In the genomic region with DNA sequence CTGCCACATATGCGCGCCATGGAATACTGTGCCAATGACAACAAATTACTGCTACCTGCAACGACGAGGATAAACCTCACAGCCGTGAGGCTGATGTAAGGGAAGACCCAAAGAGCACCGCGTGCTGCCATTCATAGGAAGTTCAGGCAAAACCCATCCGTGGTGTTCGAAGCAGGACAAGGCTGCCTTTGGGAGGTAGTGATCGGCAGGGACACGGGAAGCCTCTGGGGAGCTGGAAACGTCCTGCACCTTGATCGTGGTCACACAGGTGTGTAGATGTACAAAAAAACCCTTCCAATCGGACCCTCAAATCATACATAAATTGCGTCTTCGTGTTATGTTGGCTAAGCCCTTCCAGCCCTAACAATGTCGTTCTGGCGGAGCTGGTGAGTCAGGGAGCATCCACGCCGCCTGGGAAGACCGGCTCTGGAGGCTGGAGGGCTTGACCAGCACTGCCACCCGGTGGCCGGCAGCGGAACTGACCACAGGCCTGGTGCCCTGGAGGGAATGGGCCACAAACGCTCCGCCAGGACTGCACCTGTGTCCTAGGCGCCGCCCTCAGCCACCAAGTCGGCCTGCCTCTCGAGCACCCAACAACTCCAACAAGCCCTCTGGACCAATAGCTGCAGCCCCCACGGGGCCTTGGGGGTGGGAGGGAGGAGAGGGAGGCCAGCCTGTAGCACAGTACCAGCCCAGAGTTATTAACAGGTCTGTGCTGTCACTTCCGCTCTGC, we compare ENCODE assay signal across 9 cellular contexts. TPM values are rescaled to one million over a fixed set of nuclear protein-coding genes. Genes with fewer than 3 reads are reported as not detected.
DNase-seq lines count a peak whose midpoint lies in the region; ATAC-seq and TF ChIP-seq lines count a peak whose summit lies in the region.
"Had no signal": no experiment of that assay in that cellular context is flagged by ENCODE, and none has a peak within 500 bp of the region (broad histone marks: within the 10 kb centered on the region; RNA-seq: fewer than 3 reads in every experiment).

No MANE protein-coding gene starts in this region.

- DNase-seq in NCI-H187 (lab: John Stamatoyannopoulos, UW) (peak; percentile 61 to 65), NCI-H187 treated with DMSO at 0.1 percent for 48 hours (lab: John Stamatoyannopoulos, UW) (no peak), NCI-H2107 treated with DMSO at 0.1 percent for 48 hours (lab: John Stamatoyannopoulos, UW; ENCODE audit: unreplicated experiment) (peak; percentile 35), WTC11 (ENCODE audit: low spot score) (peak; percentile 97), cerebellar cortex (ENCODE audit: low spot score) (peak; percentile 89), kidney epithelial cell (ENCODE audit: low read depth) (peak; percentile 32)
- DNase-seq in stimulated activated CD4-positive, alpha-beta T cell treated with anti-CD3 and anti-CD28 coated beads, Interleukin-1b, Interleukin-23, amount 100 ng/mL, for 48 hours, result peak; percentile 74

- H3K9me3 Mint-ChIP-seq in WTC11, result no peaks in the 10 kb centered on the region
- H3K9me3 Mint-ChIP-seq: stimulated activated naive CD8-positive, alpha-beta T cell treated with anti-CD3 and anti-CD28 coated beads, Interleukin-15, Interleukin-2, amounts not matched to agents 100 ng/mL and 50 ng/mL, for 24 hours had no signal

- no peaks in the 10 kb centered on the region for H3K36me3 ChIP-seq in kidney epithelial cell (ENCODE audit: control insufficient read depth, insufficient read depth, low read length)

- POLR2A ChIA-PET in WTC11 (lab: Charles Lee), result interaction anchor here (0.6 to 1.0 kb wide), 5 partner anchors 16 to 108 kb away, joined by 3 to 4 read pairs (median 3); no protein-coding TSS in a partner anchor

- ATAC-seq in HG02884 (IDR thresholded peaks at IDR 0.05; ENCODE audit: unreplicated experiment) (peak; percentile 50), WTC11 (peak; percentile 86)

- H3K4me3 ChIP-seq in kidney epithelial cell (ENCODE audit: low read depth, low read length), result no peak overlapping the region

- H3K27ac Mint-ChIP-seq in WTC11, result no peak overlapping the region
- H3K27ac Mint-ChIP-seq: stimulated activated naive CD8-positive, alpha-beta T cell treated with anti-CD3 and anti-CD28 coated beads, Interleukin-15, Interleukin-2, amounts not matched to agents 100 ng/mL and 50 ng/mL, for 24 hours had no signal

- H3K4me3 Mint-ChIP-seq in WTC11, result peak overlapping the region; percentile 55
- H3K4me3 Mint-ChIP-seq: stimulated activated naive CD8-positive, alpha-beta T cell treated with anti-CD3 and anti-CD28 coated beads, Interleukin-15, Interleukin-2, amounts not matched to agents 100 ng/mL and 50 ng/mL, for 24 hours had no signal

- TF ChIP-seq CTCF in WTC11 (IDR thresholded peaks at IDR 0.05) (peak; percentile 93; the same call in 1 of the 2 replicates), kidney epithelial cell (IDR thresholded peaks at IDR 0.05; ENCODE audit: insufficient read depth, low read length, poor library complexity, severe bottlenecking) (peak; percentile 99)

- CTCF ChIA-PET in WTC11 (lab: Charles Lee), result interaction anchor here (0.6 to 7.5 kb wide), 46 partner anchors 9 to 419 kb away, joined by 3 to 127 read pairs (median 6); partner anchors contain the start of genes ITPRIPL1 and NCAPH

- H3K4me1 Mint-ChIP-seq in WTC11, result peaks cover 10% of the 10 kb centered on the region

- peaks cover 33% of the 10 kb centered on the region for H3K27me3 Mint-ChIP-seq in WTC11 (ENCODE audit: low read depth)

- no peaks in the 10 kb centered on the region for H3K36me3 Mint-ChIP-seq in WTC11

- H3K27me3 ChIP-seq in kidney epithelial cell (ENCODE audit: control insufficient read depth, insufficient read depth, low read length), result no peaks in the 10 kb centered on the region

TF ChIP-seq in WTC11, 78 proteins besides CTCF, POLR2A, EP300 and RAD21 (continues in another document):
- TF ChIP-seq IRF2 (CRISPR knock-in tag; IDR thresholded peaks at IDR 0.05; ENCODE audit: borderline replicate concordance, low read depth) (no peak), ZNF416 (CRISPR knock-in tag; IDR thresholded peaks at IDR 0.05) (no peak), CDX4 (CRISPR knock-in tag; IDR thresholded peaks at IDR 0.05; ENCODE audit: borderline replicate concordance) (no peak), E2F5 (CRISPR knock-in tag; IDR thresholded peaks at IDR 0.05) (peak; percentile 49; the same call in 1 of the 2 replicates), E2F4 (CRISPR knock-in tag; IDR thresholded peaks at IDR 0.05; ENCODE audit: borderline replicate concordance, low read depth) (no peak), MAX (CRISPR knock-in tag; IDR thresholded peaks at IDR 0.05) (peak; percentile 91), RELA (CRISPR knock-in tag; IDR thresholded peaks at IDR 0.05; ENCODE audit: borderline replicate concordance) (0 out of 2 replicates have a peak, but pooled peaks have one; percentile 14), GABPB1 (CRISPR knock-in tag; IDR thresholded peaks at IDR 0.05) (peak; percentile 61), SP1 (CRISPR knock-in tag; conservative IDR thresholded peaks at IDR 0.05) (no peak), ZNF138 (CRISPR knock-in tag; conservative IDR thresholded peaks at IDR 0.05) (no peak), CREB1 (CRISPR knock-in tag; IDR thresholded peaks at IDR 0.05) (no peak), TCF7 (CRISPR knock-in tag; IDR thresholded peaks at IDR 0.05; ENCODE audit: low read depth) (no peak), MXD4 (CRISPR knock-in tag; IDR thresholded peaks at IDR 0.05; ENCODE audit: borderline replicate concordance) (no peak)
- TF ChIP-seq, protein P1, sequence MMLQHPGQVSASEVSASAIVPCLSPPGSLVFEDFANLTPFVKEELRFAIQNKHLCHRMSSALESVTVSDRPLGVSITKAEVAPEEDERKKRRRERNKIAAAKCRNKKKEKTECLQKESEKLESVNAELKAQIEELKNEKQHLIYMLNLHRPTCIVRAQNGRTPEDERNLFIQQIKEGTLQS (CRISPR knock-in tag; conservative IDR thresholded peaks at IDR 0.05), result no peak
- TF ChIP-seq, protein P2, sequence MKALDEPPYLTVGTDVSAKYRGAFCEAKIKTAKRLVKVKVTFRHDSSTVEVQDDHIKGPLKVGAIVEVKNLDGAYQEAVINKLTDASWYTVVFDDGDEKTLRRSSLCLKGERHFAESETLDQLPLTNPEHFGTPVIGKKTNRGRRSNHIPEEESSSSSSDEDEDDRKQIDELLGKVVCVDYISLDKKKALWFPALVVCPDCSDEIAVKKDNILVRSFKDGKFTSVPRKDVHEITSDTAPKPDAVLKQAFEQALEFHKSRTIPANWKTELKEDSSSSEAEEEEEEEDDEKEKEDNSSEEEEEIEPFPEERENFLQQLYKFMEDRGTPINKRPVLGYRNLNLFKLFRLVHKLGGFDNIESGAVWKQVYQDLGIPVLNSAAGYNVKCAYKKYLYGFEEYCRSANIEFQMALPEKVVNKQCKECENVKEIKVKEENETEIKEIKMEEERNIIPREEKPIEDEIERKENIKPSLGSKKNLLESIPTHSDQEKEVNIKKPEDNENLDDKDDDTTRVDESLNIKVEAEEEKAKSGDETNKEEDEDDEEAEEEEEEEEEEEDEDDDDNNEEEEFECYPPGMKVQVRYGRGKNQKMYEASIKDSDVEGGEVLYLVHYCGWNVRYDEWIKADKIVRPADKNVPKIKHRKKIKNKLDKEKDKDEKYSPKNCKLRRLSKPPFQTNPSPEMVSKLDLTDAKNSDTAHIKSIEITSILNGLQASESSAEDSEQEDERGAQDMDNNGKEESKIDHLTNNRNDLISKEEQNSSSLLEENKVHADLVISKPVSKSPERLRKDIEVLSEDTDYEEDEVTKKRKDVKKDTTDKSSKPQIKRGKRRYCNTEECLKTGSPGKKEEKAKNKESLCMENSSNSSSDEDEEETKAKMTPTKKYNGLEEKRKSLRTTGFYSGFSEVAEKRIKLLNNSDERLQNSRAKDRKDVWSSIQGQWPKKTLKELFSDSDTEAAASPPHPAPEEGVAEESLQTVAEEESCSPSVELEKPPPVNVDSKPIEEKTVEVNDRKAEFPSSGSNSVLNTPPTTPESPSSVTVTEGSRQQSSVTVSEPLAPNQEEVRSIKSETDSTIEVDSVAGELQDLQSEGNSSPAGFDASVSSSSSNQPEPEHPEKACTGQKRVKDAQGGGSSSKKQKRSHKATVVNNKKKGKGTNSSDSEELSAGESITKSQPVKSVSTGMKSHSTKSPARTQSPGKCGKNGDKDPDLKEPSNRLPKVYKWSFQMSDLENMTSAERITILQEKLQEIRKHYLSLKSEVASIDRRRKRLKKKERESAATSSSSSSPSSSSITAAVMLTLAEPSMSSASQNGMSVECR (CRISPR knock-in tag; IDR thresholded peaks at IDR 0.05; ENCODE audit: borderline replicate concordance), result no peak

RNA-seq across cellular contexts. Expression of gene NEURL3, which starts 4.1 kb away (rescaled TPM):
- total RNA-seq in WTC11 (2021) (not detected in 3 replicates), kidney epithelial cell (16.8 and 18.6 TPM in 2 replicates)

RNA-seq across cellular contexts. Expression of gene ARID5A, which starts 27.3 kb away (rescaled TPM):
- total RNA-seq in WTC11 (2021), result 8.5 to 13.9 TPM (median 10.1 TPM) in 3 replicates
- 38.8 and 41.1 TPM in 2 replicates for total RNA-seq in kidney epithelial cell

Comparison
In these comparisons a context has a peak if more than half of its experiments do, and no peak if none do; other contexts are left out.
1. RNA of gene NEURL3, which starts 4.1 kb away (total RNA-seq): 16.8 to 18.6 TPM in kidney epithelial cell; not detected in WTC11; every median in the first group is over 10 times any median in the second.